ENCODE assay signal across 24 cellular contexts in the genomic region with DNA sequence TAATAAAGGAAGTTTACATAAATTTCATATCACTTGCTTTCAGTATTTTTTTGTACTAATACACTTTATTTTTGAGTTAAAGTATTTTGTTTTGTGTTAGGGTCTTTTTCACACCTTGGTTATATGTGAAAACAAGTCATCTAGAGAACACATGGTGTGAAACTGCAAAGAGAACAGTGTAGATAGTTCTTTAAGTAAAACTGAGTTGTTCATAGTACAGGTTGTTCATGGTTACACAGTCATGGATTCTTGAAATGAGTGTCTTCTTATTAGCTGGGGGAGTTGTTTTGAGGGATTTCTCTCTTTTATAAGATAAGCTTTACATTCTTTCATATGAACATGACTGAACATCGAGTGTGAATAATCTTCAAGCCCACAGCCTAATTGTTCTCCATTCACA.
"Had no signal": no experiment of that assay in that cellular context is flagged by ENCODE, and none has a peak within 500 bp of the region (broad histone marks: within the 10 kb centered on the region; RNA-seq: fewer than 3 reads in every experiment).

No MANE protein-coding gene starts in this region.

- H3K27me3 Mint-ChIP-seq: IgD-negative memory B cell had no signal

- H3K9me3 ChIP-seq: SJCRH30 had no signal

- H3K27ac ChIP-seq: HL-60, KMS-11, SJCRH30 had no signal

- H3K27me3 ChIP-seq: SJCRH30 had no signal

- H3K4me2 ChIP-seq: KMS-11 had no signal

- H3K9ac ChIP-seq: KMS-11 had no signal

- H3K4me3 ChIP-seq: K562, SJCRH30 had no signal

- H3K27ac Mint-ChIP-seq: IgD-negative memory B cell had no signal

- ATAC-seq: K562, Panc1, PC-3, Right ventricle myocardium inferior, SK-N-SH treated with all-trans-retinoic acid at 6 μM for 48 hours had no signal

- DNase-seq: Kasumi-1, MM.1S, NCI-H1105, NCI-H1417, NCI-H1436 treated with DMSO at 0.1 percent for 48 hours, NCI-H1694 treated with DMSO at 0.1 percent for 48 hours, NCI-H1930, NCI-H2081, NCI-H2107, NCI-H2227 treated with DMSO at 0.1 percent for 48 hours, NCI-H524, NCI-H526 treated with DMSO at 0.1 percent for 48 hours, NCI-H748 treated with DMSO at 0.1 percent for 48 hours, PC-3, SHP77 treated with DMSO at 0.1 percent for 48 hours, SJCRH30, T-helper 1 cell had no signal

- H3K4me1 ChIP-seq: SJCRH30 had no signal

- H3K4me1 Mint-ChIP-seq: IgD-negative memory B cell had no signal

- H3K36me3 ChIP-seq: SJCRH30 had no signal

- H3K36me3 Mint-ChIP-seq: IgD-negative memory B cell had no signal

- H3K4me3 Mint-ChIP-seq: IgD-negative memory B cell had no signal

- H3K9me3 Mint-ChIP-seq: IgD-negative memory B cell had no signal
